In genomic region chr5:167982-168660, GRCh38 we compare ENCODE assay signal across 1 cellular context.
TF ChIP-seq lines count a peak whose summit lies in the region.

No MANE protein-coding gene starts in this region.

TF ChIP-seq in K562, 482 proteins besides CTCF, POLR2A, EP300 and RAD21:
- TF ChIP-seq SAFB (IDR thresholded peaks at IDR 0.05; ENCODE audit: borderline replicate concordance, low read depth, low read length) (no peak), CTBP1 (IDR thresholded peaks at IDR 0.05; ENCODE audit: borderline replicate concordance) (no peak), NFIC (IDR thresholded peaks at IDR 0.05) (peak; percentile 46), ZNF584 (CRISPR knock-in tag; IDR thresholded peaks at IDR 0.05; ENCODE audit: low read depth) (no peak)
